In the genomic region with DNA sequence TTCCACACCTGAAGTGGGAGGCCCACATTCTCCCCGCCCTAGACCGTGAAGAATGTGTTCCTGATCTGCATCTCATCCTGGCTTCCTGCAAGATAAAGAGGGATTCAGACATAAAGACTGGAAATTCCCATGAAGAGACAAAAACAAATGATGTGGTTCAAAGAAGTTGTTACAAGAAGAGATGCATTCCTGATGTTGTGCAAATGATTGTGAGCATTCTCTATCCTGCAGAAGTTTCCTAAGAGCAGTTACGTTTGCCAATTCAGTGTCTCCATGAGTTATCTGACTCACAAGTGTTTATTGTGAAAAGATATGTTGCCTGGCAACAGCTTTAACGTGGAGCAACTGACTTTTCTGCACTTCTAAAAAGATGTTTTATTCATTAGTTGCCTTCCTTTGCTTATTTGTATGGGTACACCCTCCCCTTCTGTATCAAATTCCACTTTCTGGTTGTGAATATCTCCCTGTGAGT, we compare ENCODE assay signal across 9 cellular contexts.
DNase-seq lines count a peak whose midpoint lies in the region; ATAC-seq, FAIRE-seq and TF ChIP-seq lines count a peak whose summit lies in the region.
"Had no signal": no experiment of that assay in that cellular context is flagged by ENCODE, and none has a peak within 500 bp of the region (broad histone marks: within the 10 kb centered on the region; RNA-seq: fewer than 3 reads in every experiment).

No MANE protein-coding gene starts in this region.

- H2BK5ac ChIP-seq in H1 (ENCODE audit: low read depth, low read length): no peak overlapping the region

- H4K5ac ChIP-seq in H1 (ENCODE audit: insufficient read length, low read depth, low read length): no peak overlapping the region

- no peaks in the 10 kb centered on the region for H3K27me3 ChIP-seq in H1 (replicated peaks in 1 of 4; ENCODE audit: control insufficient read depth in 3 of 4, extremely low read depth in 1 of 4, insufficient read depth in 3 of 4, low read length in 3 of 4)

- no peak overlapping the region for H4K8ac ChIP-seq in H1 (ENCODE audit: extremely low read depth, insufficient read depth, low read length)

- no peak overlapping the region for H2BK20ac ChIP-seq in H1 (ENCODE audit: low read length)

- no peak overlapping the region for H3K4me3 Mint-ChIP-seq in Calu3 (ENCODE audit: low read depth, unreplicated experiment)
- H3K4me3 Mint-ChIP-seq in nephron: peak overlapping the region in 1 of 3 experiments; percentile 38
- no peak overlapping the region for H3K4me3 Mint-ChIP-seq in CD14-positive monocyte

- H3K23me2 ChIP-seq in H1 (ENCODE audit: low read depth, low read length): no peaks in the 10 kb centered on the region

- no peak overlapping the region for H3K23ac ChIP-seq in H1 (ENCODE audit: insufficient read length)

- no peak for TF ChIP-seq RAD21 in H1 (IDR thresholded peaks at IDR 0.05 in 1 of 2, conservative IDR thresholded peaks at IDR 0.05 in 1 of 2; ENCODE audit: low read depth in 2 of 2, low read length in 2 of 2)

- no peak for ATAC-seq in HG03521 (IDR thresholded peaks at IDR 0.05; ENCODE audit: unreplicated experiment)

- H2AFZ ChIP-seq in H1 (ENCODE audit: low read length): no peak overlapping the region

- H3K4me1 ChIP-seq in H1 (replicated peaks in 1 of 4; ENCODE audit: control insufficient read depth in 3 of 4, insufficient read depth in 4 of 4, low read length in 3 of 4): peaks cover 0 to 6% (median 2%) of the 10 kb centered on the region in 4 experiments; a peak in 2 of 7 replicates

- 66% methylated on average over 4 of the region's 4 CpGs; no CpG with 5 or more reads in 1 of the 2 experiments for WGBS in H1 (ENCODE audit: extremely low coverage in 1 of 2, insufficient coverage in 1 of 2, insufficient read length in 1 of 2, insufficient replicate concordance in 2 of 2, low coverage in 1 of 2, low lambda C conversion rate in 2 of 2, missing lambda C conversion rate in 1 of 2), 2 experiments

- no peak overlapping the region for H3K9ac ChIP-seq in H1 (replicated peaks in 1 of 4; ENCODE audit: extremely low read depth in 1 of 4, low read depth in 3 of 4, low read length in 3 of 4)

- H3K56ac ChIP-seq in H1 (replicated peaks; ENCODE audit: insufficient read length, low read depth, low read length): no peak overlapping the region

- H3K4me1 Mint-ChIP-seq in Calu3 (ENCODE audit: low read depth, unreplicated experiment): peaks cover 13% of the 10 kb centered on the region
- peaks cover 17% of the 10 kb centered on the region for H3K4me1 Mint-ChIP-seq in nephron
- no peaks in the 10 kb centered on the region for H3K4me1 Mint-ChIP-seq in CD14-positive monocyte

- no peak for FAIRE-seq in H1 (lab: Jason Lieb, UNC)
- FAIRE-seq: urothelium cell line had no signal

- H2BK15ac ChIP-seq in H1 (ENCODE audit: low read length): no peak overlapping the region

- no peak overlapping the region for H4K91ac ChIP-seq in H1 (replicated peaks; ENCODE audit: insufficient read length, low read length)

- no peak overlapping the region for H2AK5ac ChIP-seq in H1 (ENCODE audit: low read depth, low read length)

- H3K79me1 ChIP-seq in H1 (ENCODE audit: low read depth, low read length): no peaks in the 10 kb centered on the region

- no peak for TF ChIP-seq EP300 in H1 (IDR thresholded peaks at IDR 0.05; ENCODE audit: borderline replicate concordance in 1 of 2, low read depth in 2 of 2, low read length in 2 of 2)

- no peaks in the 10 kb centered on the region for H3K79me2 ChIP-seq in H1 (ENCODE audit: control insufficient read depth in 1 of 2, insufficient read depth in 2 of 2, low read length in 2 of 2)

- no peak overlapping the region for H2BK12ac ChIP-seq in H1 (ENCODE audit: low read depth, low read length)

- no peak overlapping the region for H3K4ac ChIP-seq in H1 (replicated peaks; ENCODE audit: insufficient read length, low read depth, low read length)

- H4K20me1 ChIP-seq in H1 (replicated peaks in 1 of 2; ENCODE audit: control insufficient read depth in 1 of 2, insufficient read depth in 2 of 2, low read length in 2 of 2): no peaks in the 10 kb centered on the region

- H3K36me3 ChIP-seq in H1 (ENCODE audit: control insufficient read depth in 2 of 4, insufficient read depth in 4 of 4, low read length in 3 of 4): no peaks in the 10 kb centered on the region

- no peak for TF ChIP-seq POLR2A in H1 (IDR thresholded peaks at IDR 0.05; ENCODE audit: control extremely low read depth in 1 of 2, low read depth in 2 of 2, low read length in 2 of 2)

- H3K27ac ChIP-seq in H1 (ENCODE audit: low read depth, low read length): no peak overlapping the region

- CTCF ChIA-PET in Calu3 (lab: Charles Lee) (interaction anchor here (0.7 kb wide), 1 partner anchor 311 kb away, joined by 3 read pairs; no protein-coding TSS in a partner anchor), H1 (lab: Charles Lee; ENCODE audit: partially characterized antibody) (interaction anchor here (1.4 kb wide), 1 partner anchor 19 kb away, joined by 4 read pairs; no protein-coding TSS in a partner anchor)

- H3K9me3 Mint-ChIP-seq in Calu3 (ENCODE audit: low read depth, unreplicated experiment) (no peaks in the 10 kb centered on the region), nephron (no peaks in the 10 kb centered on the region), CD14-positive monocyte (peaks cover 0 to 3% (median 0%) of the 10 kb centered on the region in 7 donors)

- intact Hi-C loops in Calu3 (cut with micrococcal nuclease; ENCODE audit: unreplicated experiment): no loop called here
- intact Hi-C loops in CD14-positive monocyte (cut with micrococcal nuclease): no loop called here

- TF ChIP-seq CTCF in Calu3 (IDR thresholded peaks at IDR 0.05; ENCODE audit: unreplicated experiment): no peak
- no peak for TF ChIP-seq CTCF in H1 (IDR thresholded peaks at IDR 0.05; ENCODE audit: control extremely low read depth in 1 of 3, insufficient read depth in 1 of 3, low read depth in 1 of 3, low read length in 3 of 3)
- TF ChIP-seq CTCF in nephron (IDR thresholded peaks at IDR 0.05; ENCODE audit: unreplicated experiment in 3 of 3): no peak
- TF ChIP-seq CTCF in CD14-positive monocyte (IDR thresholded peaks at IDR 0.05): no peak

- H3K27me3 Mint-ChIP-seq in Calu3 (ENCODE audit: unreplicated experiment) (no peaks in the 10 kb centered on the region), nephron (ENCODE audit: low read depth) (no peaks in the 10 kb centered on the region), CD14-positive monocyte (ENCODE audit: low read depth in 3 of 3) (peaks cover 0 to 3% (median 1%) of the 10 kb centered on the region in 3 donors)

- DNase-seq in Calu3 (peak; percentile 29), NCI-H2107 (lab: John Stamatoyannopoulos, UW) (peak; percentile 7), H1 (ENCODE audit: low read depth in 1 of 2, low spot score in 2 of 2) (no peak), CD14-positive monocyte (ENCODE audit: low spot score) (no peak), NCI-H1417 treated with DMSO at 0.1 percent for 48 hours (lab: John Stamatoyannopoulos, UW) (no peak), NCI-H146 (lab: John Stamatoyannopoulos, UW) (no peak)

- POLR2A ChIA-PET in H1 (lab: Charles Lee; ENCODE audit: partially characterized antibody): no interaction called here

- no peak overlapping the region for H3K4me2 ChIP-seq in H1 (ENCODE audit: insufficient read depth in 1 of 2, low read depth in 2 of 2, low read length in 2 of 2)

- no peaks in the 10 kb centered on the region for H3K36me3 Mint-ChIP-seq in Calu3 (ENCODE audit: insufficient read depth, unreplicated experiment)
- H3K36me3 Mint-ChIP-seq in nephron (ENCODE audit: low read depth): no peaks in the 10 kb centered on the region
- no peaks in the 10 kb centered on the region for H3K36me3 Mint-ChIP-seq in CD14-positive monocyte

- H3K9me3 ChIP-seq in H1 (ENCODE audit: insufficient read depth in 2 of 2, low read depth in 1 of 2, low read length in 1 of 2): no peaks in the 10 kb centered on the region

- H3K27ac Mint-ChIP-seq in Calu3 (ENCODE audit: unreplicated experiment): no peak overlapping the region
- H3K27ac Mint-ChIP-seq in nephron: peak overlapping the region; percentile 73 to 92 (median 81)
- no peak overlapping the region for H3K27ac Mint-ChIP-seq in CD14-positive monocyte

- H3K18ac ChIP-seq in H1 (ENCODE audit: extremely low read depth, low read length): no peak overlapping the region

- H3K4me3 ChIP-seq in H1 (ENCODE audit: extremely low read depth in 1 of 4, insufficient read depth in 2 of 4, low read depth in 3 of 4, low read length in 4 of 4): no peak overlapping the region

- BruUV-seq in Calu3 (replicated peaks; lab: Mats Ljungman, UMichigan): no TSS peak

- no peak overlapping the region for H3K14ac ChIP-seq in H1 (ENCODE audit: insufficient read length)

- no peak overlapping the region for H2BK120ac ChIP-seq in H1 (replicated peaks; ENCODE audit: low read depth, low read length)

TF ChIP-seq in H1, 55 proteins besides CTCF, POLR2A, EP300 and RAD21 (continues in another document):
- TF ChIP-seq SRF (IDR thresholded peaks at IDR 0.05; ENCODE audit: low read depth, low read length) (no peak), BACH1 (IDR thresholded peaks at IDR 0.05; ENCODE audit: low read length) (no peak), TEAD4 (IDR thresholded peaks at IDR 0.05; ENCODE audit: low read depth, low read length) (peak; percentile 41; the same call in 1 of the 2 replicates), BCL11A (IDR thresholded peaks at IDR 0.05; ENCODE audit: low read depth in 2 of 2, low read length in 2 of 2) (no peak)

Comparison
In these comparisons a context has a peak if more than half of its experiments do, and no peak if none do; other contexts are left out.
1. DNase-seq: peak in Calu3 (single experiment) and NCI-H2107 (single experiment); none in H1 (0 of 2), CD14-positive monocyte (single experiment), NCI-H1417 treated with DMSO at 0.1 percent for 48 hours (single experiment) and NCI-H146 (single experiment).
2. H3K27ac Mint-ChIP-seq: peak in nephron (3 of 3); none in Calu3 (single experiment) and CD14-positive monocyte (0 of 7).